11 cellular contexts compared by ENCODE assay signal in the genomic region with DNA sequence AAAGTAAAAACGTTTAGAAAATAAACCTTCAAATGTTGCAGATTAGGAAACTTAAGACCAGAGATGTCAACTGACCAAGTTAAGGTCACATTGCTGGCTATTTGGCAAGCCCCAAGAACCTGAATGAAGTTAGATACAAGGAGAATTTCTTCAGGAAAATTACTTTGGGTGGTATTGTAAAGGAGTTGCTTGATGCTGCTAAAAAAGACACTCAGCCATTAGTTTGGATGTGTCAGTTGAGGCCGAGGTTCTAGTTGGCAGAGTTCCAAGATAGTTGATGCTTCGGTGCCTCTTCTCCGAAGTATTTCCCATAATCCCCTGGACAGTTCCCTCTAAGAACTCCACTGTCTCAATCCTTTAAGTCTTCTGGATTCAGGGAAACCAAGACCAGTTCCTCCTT. TPM values are rescaled to one million over a fixed set of nuclear protein-coding genes. Genes with fewer than 3 reads are reported as not detected.
A peak's percentile ranks its signal among the peaks of the same experiment; 100 is the strongest.
DNase-seq lines count a peak whose midpoint lies in the region; TF ChIP-seq lines count a peak whose summit lies in the region.
"Had no signal": no experiment of that assay in that cellular context is flagged by ENCODE, and none has a peak within 500 bp of the region (broad histone marks: within the 10 kb centered on the region; RNA-seq: fewer than 3 reads in every experiment).

No MANE protein-coding gene starts in this region.

- in situ Hi-C loops in brain microvascular endothelial cell (cut with HindIII; ENCODE audit: low pct_ligation_motif_present, low sequenced_read_pairs), result no loop called here

- peaks cover 32% of the 10 kb centered on the region for H3K36me3 Mint-ChIP-seq in T-helper 2 cell treated with Interferon-gamma antibody and Interleukin-4, amounts not matched to agents 5 μg/mL and 100 μg/mL, for 36 hours (ENCODE audit: low read depth)

- no peaks in the 10 kb centered on the region for H3K27me3 ChIP-seq in brain microvascular endothelial cell (replicated peaks)

- no peak overlapping the region for H3K4me3 ChIP-seq in brain microvascular endothelial cell (ENCODE audit: low read depth, low read length)
- H3K4me3 ChIP-seq: HAP-1 had no signal

- peak overlapping the region; percentile 17 for H3K27ac ChIP-seq in brain microvascular endothelial cell

- TF ChIP-seq CTCF in brain microvascular endothelial cell (IDR thresholded peaks at IDR 0.05; ENCODE audit: low read depth, low read length, missing control alignments), result no peak

- no peak for DNase-seq in T-helper 2 cell treated with Interferon-gamma antibody and Interleukin-4, amounts not matched to agents 5 μg/mL and 100 μg/mL, for 36 hours (ENCODE audit: low spot score)
- no peak for DNase-seq in T-helper 2 cell
- DNase-seq in NCI-H82 treated with DMSO at 0.1 percent for 48 hours (lab: John Stamatoyannopoulos, UW; ENCODE audit: unreplicated experiment), result peak; percentile 10
- DNase-seq in brain microvascular endothelial cell, result peak; percentile 45
- peak; percentile 72 for DNase-seq in renal cortical epithelial cell (ENCODE audit: low read depth)
- no peak for DNase-seq in stimulated activated CD4-positive, alpha-beta T cell treated with anti-CD3 and anti-CD28 coated beads, Interleukin-15, amount 100 ng/mL, for 24 hours
- no peak for DNase-seq in HPDE6-E6E7 (ENCODE audit: extremely low spot score)
- DNase-seq in ureter (ENCODE audit: low spot score), result no peak
- DNase-seq: substantia nigra had no signal

- H3K4me1 Mint-ChIP-seq in T-helper 2 cell treated with Interferon-gamma antibody and Interleukin-4, amounts not matched to agents 5 μg/mL and 100 μg/mL, for 36 hours (ENCODE audit: low read depth), result peaks cover 69% of the 10 kb centered on the region

- H3K27ac Mint-ChIP-seq in T-helper 2 cell treated with Interferon-gamma antibody and Interleukin-4, amounts not matched to agents 5 μg/mL and 100 μg/mL, for 36 hours, result peak overlapping the region; percentile 51

- peak overlapping the region; percentile 17 for H3K4me3 Mint-ChIP-seq in T-helper 2 cell treated with Interferon-gamma antibody and Interleukin-4, amounts not matched to agents 5 μg/mL and 100 μg/mL, for 36 hours
- H3K4me3 Mint-ChIP-seq: neural crest cell had no signal

- H3K27me3 Mint-ChIP-seq in T-helper 2 cell treated with Interferon-gamma antibody and Interleukin-4, amounts not matched to agents 5 μg/mL and 100 μg/mL, for 36 hours (ENCODE audit: low read depth), result no peaks in the 10 kb centered on the region

- H3K9me3 Mint-ChIP-seq in T-helper 2 cell treated with Interferon-gamma antibody and Interleukin-4, amounts not matched to agents 5 μg/mL and 100 μg/mL, for 36 hours, result no peaks in the 10 kb centered on the region
- H3K9me3 Mint-ChIP-seq: neural crest cell had no signal

- peaks cover 3% of the 10 kb centered on the region for H3K36me3 ChIP-seq in brain microvascular endothelial cell (replicated peaks)

RNA-seq across cellular contexts. Expression of a gene that starts 24.3 kb away (rescaled TPM):
- total RNA-seq in renal cortical epithelial cell (33.7 and 34.7 TPM in 2 replicates), ureter (29.9 TPM)

RNA-seq across cellular contexts. Expression of a gene that starts 35.0 kb away (rescaled TPM):
- 0.35 TPM in 1 of 2 replicates, not detected in the other for total RNA-seq in renal cortical epithelial cell
- total RNA-seq in ureter, result 0.36 TPM

Comparison
In these comparisons a context has a peak if more than half of its experiments do, and no peak if none do; other contexts are left out.
1. DNase-seq: peak in NCI-H82 treated with DMSO at 0.1 percent for 48 hours (single experiment), brain microvascular endothelial cell (single experiment) and renal cortical epithelial cell (single experiment); none in T-helper 2 cell treated with Interferon-gamma antibody and Interleukin-4, amounts not matched to agents 5 μg/mL and 100 μg/mL, for 36 hours (single experiment), T-helper 2 cell (0 of 5), stimulated activated CD4-positive, alpha-beta T cell treated with anti-CD3 and anti-CD28 coated beads, Interleukin-15, amount 100 ng/mL, for 24 hours (single experiment), HPDE6-E6E7 (single experiment) and ureter (single experiment).